Comparison of ENCODE assay signal across 1 cellular context in the genomic region with DNA sequence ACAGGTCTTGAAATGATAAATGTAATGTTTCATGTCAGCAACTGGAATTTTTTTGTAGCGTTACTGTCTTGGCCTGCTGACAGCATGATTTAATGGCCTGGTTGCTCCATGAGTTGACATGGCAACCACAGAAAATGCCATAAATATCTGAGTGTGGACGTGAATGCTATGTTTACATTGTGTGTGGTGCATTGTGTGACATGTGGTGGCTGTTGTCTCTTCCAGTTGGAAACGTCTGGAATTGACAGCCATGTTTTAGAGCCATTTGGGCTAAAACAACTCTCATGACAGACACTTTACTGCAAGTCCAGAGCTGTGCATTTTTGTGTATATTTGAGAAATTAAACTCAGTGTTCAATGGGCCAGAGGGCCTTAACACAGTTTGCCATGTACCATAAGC.
TF ChIP-seq lines count a peak whose summit lies in the region.

No MANE protein-coding gene starts in this region.

TF ChIP-seq in K562, 482 proteins besides CTCF, POLR2A, EP300 and RAD21 (continued from another document and continues in another):
- TF ChIP-seq, protein P1, sequence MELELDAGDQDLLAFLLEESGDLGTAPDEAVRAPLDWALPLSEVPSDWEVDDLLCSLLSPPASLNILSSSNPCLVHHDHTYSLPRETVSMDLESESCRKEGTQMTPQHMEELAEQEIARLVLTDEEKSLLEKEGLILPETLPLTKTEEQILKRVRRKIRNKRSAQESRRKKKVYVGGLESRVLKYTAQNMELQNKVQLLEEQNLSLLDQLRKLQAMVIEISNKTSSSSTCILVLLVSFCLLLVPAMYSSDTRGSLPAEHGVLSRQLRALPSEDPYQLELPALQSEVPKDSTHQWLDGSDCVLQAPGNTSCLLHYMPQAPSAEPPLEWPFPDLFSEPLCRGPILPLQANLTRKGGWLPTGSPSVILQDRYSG (tag; conservative IDR thresholded peaks at IDR 0.05; ENCODE audit: low read depth): peak; percentile 93
- TF ChIP-seq, protein P2, sequence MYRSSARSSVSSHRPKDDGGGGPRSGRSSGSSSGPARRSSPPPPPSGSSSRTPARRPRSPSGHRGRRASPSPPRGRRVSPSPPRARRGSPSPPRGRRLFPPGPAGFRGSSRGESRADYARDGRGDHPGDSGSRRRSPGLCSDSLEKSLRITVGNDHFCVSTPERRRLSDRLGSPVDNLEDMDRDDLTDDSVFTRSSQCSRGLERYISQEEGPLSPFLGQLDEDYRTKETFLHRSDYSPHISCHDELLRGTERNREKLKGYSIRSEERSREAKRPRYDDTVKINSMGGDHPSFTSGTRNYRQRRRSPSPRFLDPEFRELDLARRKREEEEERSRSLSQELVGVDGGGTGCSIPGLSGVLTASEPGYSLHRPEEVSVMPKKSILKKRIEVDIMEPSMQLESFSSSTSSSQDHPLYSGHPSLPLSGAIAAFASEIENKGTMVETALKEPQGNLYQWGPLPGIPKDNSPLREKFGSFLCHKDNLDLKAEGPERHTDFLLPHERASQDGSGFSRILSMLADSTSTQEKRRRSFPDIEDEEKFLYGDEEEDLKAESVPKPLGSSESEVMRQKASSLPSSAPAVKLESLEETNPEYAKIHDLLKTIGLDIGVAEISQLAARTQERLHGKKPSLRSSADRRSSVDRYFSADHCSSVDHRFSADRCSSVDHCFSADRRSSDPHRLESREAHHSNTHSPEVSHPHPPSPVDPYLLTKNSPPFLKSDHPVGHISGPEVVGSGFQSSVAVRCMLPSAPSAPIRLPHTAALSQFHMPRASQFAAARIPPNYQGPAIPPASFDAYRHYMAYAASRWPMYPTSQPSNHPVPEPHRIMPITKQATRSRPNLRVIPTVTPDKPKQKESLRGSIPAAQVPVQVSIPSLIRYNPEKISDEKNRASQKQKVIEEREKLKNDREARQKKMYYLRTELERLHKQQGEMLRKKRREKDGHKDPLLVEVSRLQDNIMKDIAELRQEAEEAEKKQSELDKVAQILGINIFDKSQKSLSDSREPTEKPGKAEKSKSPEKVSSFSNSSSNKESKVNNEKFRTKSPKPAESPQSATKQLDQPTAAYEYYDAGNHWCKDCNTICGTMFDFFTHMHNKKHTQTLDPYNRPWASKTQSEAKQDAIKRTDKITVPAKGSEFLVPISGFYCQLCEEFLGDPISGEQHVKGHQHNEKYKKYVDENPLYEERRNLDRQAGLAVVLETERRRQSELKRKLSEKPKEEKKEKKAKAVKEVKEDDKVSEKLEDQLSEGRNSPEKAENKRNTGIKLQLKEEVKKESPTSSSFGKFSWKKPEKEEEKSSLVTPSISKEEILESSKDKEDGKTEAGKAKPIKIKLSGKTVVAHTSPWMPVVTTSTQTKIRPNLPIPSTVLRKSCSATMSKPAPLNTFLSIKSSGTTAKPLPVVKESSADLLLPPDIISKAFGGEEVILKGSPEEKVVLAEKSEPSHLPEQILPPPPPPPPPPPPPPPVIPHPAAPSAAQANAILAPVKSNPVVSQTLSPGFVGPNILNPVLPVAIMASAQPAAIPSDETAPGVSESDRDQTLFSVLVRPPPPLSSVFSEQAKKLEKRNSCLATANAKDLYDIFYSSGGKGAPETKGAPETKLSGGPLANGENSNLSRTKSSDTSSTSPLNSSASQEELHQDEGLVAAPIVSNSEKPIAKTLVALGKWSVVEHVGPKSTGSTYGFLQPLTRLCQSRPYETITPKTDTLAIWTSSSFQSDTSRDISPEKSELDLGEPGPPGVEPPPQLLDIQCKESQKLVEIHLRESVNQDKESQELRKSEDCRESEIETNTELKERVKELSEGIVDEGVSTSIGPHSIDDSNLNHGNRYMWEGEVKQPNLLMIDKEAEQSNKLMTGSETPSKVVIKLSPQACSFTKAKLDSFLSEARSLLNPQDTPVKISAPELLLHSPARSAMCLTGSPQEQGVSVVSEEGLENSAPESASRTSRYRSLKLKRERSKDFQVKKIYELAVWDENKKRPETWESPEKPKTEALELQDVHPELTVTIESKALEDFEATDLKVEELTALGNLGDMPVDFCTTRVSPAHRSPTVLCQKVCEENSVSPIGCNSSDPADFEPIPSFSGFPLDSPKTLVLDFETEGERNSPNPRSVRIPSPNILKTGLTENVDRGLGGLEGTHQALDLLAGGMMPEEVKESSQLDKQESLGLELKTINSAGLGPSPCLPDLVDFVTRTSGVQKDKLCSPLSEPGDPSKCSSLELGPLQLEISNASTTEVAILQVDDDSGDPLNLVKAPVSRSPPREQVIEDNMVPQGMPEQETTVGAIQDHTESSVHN (IDR thresholded peaks at IDR 0.05; ENCODE audit: borderline replicate concordance in 1 of 2, low read depth in 1 of 2): 0 out of 4 replicates have a peak, but pooled peaks of 1 of the 2 experiments have one; percentile 14
- TF ChIP-seq, protein P3, sequence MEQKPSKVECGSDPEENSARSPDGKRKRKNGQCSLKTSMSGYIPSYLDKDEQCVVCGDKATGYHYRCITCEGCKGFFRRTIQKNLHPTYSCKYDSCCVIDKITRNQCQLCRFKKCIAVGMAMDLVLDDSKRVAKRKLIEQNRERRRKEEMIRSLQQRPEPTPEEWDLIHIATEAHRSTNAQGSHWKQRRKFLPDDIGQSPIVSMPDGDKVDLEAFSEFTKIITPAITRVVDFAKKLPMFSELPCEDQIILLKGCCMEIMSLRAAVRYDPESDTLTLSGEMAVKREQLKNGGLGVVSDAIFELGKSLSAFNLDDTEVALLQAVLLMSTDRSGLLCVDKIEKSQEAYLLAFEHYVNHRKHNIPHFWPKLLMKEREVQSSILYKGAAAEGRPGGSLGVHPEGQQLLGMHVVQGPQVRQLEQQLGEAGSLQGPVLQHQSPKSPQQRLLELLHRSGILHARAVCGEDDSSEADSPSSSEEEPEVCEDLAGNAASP (IDR thresholded peaks at IDR 0.05): no peak
- TF ChIP-seq, protein P4, sequence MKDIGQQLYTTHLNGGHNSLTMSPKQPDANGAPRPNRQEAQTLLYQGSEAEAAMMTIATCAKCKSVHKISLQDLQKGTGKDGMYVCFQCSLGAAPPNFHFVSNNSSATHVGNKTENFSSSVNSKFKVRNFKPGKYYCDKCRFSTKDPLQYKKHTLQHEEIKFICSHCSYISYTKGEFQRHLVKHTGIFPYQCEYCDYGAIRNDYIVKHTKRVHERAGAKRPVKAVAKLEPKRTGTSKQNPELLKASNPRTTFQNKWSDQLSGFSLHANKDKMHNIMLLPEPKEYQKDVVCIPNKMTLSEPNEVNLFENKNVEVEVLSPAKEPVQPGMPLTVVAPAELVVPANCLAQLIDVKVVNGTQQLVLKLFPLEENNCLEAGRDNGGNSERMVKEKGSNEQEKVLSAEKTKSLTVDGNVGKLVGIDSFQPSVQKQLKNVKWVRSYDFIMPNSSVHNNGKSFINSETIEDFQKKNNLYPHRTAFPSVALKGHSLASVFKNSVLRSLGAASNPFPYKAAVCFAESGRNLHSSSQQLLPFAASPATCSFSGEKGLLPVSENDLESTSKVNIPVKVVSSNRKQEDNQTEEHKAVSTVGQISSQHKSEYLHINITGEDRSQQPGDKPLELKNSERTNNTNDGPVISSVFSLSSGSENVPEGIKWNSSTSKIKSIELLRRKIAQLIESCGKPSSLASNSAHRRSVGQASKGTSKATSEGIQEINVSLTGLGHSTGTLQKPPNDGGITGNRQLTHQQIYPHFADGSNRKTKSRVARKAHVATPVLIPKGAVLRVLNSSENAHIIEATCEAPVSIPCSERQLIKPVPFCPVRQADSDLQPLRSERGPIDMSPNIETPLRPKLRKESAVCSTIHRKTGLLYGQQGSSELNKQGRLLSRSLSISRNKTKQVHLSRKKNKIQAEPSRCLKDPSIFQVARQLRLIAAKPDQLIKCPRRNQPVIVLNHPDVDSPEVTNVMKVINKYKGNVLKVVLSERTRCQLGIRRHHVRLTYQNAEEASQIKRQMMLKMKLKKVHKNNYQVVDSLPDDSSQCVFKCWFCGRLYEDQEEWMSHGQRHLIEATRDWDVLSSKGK (CRISPR knock-in tag; IDR thresholded peaks at IDR 0.05): no peak
- TF ChIP-seq POLR2H (tag; IDR thresholded peaks at IDR 0.05; ENCODE audit: low read depth) (0 out of 2 replicates have a peak, but pooled peaks have one; percentile 20), ZNF507 (tag; conservative IDR thresholded peaks at IDR 0.05) (no peak), ZNF12 (CRISPR knock-in tag; IDR thresholded peaks at IDR 0.05) (no peak), GATAD2A (IDR thresholded peaks at IDR 0.05) (no peak), PTTG1 (tag; IDR thresholded peaks at IDR 0.05; ENCODE audit: low read depth) (peak; percentile 65; the same call in 1 of the 2 replicates), MTA2 (IDR thresholded peaks at IDR 0.05; ENCODE audit: low read depth) (no peak), SP2 (IDR thresholded peaks at IDR 0.05; ENCODE audit: extremely low read depth, low read depth, low read length, poor library complexity, severe bottlenecking) (no peak), MIER1 (IDR thresholded peaks at IDR 0.05; ENCODE audit: low read depth) (no peak), MTF1 (CRISPR knock-in tag; IDR thresholded peaks at IDR 0.05; ENCODE audit: borderline replicate concordance) (no peak), SMARCE1 (IDR thresholded peaks at IDR 0.05) (no peak), ZNF583 (CRISPR knock-in tag; IDR thresholded peaks at IDR 0.05) (peak; percentile 81), ZNF324 (CRISPR knock-in tag; IDR thresholded peaks at IDR 0.05) (peak; percentile 57; the same call in 1 of the 2 replicates), HNRNPK (IDR thresholded peaks at IDR 0.05; ENCODE audit: low read depth, low read length, poor library complexity, severe bottlenecking) (no peak)
- TF ChIP-seq, protein P5, sequence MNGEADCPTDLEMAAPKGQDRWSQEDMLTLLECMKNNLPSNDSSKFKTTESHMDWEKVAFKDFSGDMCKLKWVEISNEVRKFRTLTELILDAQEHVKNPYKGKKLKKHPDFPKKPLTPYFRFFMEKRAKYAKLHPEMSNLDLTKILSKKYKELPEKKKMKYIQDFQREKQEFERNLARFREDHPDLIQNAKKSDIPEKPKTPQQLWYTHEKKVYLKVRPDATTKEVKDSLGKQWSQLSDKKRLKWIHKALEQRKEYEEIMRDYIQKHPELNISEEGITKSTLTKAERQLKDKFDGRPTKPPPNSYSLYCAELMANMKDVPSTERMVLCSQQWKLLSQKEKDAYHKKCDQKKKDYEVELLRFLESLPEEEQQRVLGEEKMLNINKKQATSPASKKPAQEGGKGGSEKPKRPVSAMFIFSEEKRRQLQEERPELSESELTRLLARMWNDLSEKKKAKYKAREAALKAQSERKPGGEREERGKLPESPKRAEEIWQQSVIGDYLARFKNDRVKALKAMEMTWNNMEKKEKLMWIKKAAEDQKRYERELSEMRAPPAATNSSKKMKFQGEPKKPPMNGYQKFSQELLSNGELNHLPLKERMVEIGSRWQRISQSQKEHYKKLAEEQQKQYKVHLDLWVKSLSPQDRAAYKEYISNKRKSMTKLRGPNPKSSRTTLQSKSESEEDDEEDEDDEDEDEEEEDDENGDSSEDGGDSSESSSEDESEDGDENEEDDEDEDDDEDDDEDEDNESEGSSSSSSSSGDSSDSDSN (IDR thresholded peaks at IDR 0.05; ENCODE audit: borderline replicate concordance in 1 of 2, low read depth in 2 of 2, low read length in 2 of 2): no peak
- TF ChIP-seq, protein P6, sequence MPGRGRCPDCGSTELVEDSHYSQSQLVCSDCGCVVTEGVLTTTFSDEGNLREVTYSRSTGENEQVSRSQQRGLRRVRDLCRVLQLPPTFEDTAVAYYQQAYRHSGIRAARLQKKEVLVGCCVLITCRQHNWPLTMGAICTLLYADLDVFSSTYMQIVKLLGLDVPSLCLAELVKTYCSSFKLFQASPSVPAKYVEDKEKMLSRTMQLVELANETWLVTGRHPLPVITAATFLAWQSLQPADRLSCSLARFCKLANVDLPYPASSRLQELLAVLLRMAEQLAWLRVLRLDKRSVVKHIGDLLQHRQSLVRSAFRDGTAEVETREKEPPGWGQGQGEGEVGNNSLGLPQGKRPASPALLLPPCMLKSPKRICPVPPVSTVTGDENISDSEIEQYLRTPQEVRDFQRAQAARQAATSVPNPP (IDR thresholded peaks at IDR 0.05; ENCODE audit: borderline replicate concordance, insufficient read depth, insufficient read length): no peak
- TF ChIP-seq, protein P7, sequence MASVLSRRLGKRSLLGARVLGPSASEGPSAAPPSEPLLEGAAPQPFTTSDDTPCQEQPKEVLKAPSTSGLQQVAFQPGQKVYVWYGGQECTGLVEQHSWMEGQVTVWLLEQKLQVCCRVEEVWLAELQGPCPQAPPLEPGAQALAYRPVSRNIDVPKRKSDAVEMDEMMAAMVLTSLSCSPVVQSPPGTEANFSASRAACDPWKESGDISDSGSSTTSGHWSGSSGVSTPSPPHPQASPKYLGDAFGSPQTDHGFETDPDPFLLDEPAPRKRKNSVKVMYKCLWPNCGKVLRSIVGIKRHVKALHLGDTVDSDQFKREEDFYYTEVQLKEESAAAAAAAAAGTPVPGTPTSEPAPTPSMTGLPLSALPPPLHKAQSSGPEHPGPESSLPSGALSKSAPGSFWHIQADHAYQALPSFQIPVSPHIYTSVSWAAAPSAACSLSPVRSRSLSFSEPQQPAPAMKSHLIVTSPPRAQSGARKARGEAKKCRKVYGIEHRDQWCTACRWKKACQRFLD (CRISPR knock-in tag; IDR thresholded peaks at IDR 0.05): peak; percentile 86
- TF ChIP-seq, protein P8, sequence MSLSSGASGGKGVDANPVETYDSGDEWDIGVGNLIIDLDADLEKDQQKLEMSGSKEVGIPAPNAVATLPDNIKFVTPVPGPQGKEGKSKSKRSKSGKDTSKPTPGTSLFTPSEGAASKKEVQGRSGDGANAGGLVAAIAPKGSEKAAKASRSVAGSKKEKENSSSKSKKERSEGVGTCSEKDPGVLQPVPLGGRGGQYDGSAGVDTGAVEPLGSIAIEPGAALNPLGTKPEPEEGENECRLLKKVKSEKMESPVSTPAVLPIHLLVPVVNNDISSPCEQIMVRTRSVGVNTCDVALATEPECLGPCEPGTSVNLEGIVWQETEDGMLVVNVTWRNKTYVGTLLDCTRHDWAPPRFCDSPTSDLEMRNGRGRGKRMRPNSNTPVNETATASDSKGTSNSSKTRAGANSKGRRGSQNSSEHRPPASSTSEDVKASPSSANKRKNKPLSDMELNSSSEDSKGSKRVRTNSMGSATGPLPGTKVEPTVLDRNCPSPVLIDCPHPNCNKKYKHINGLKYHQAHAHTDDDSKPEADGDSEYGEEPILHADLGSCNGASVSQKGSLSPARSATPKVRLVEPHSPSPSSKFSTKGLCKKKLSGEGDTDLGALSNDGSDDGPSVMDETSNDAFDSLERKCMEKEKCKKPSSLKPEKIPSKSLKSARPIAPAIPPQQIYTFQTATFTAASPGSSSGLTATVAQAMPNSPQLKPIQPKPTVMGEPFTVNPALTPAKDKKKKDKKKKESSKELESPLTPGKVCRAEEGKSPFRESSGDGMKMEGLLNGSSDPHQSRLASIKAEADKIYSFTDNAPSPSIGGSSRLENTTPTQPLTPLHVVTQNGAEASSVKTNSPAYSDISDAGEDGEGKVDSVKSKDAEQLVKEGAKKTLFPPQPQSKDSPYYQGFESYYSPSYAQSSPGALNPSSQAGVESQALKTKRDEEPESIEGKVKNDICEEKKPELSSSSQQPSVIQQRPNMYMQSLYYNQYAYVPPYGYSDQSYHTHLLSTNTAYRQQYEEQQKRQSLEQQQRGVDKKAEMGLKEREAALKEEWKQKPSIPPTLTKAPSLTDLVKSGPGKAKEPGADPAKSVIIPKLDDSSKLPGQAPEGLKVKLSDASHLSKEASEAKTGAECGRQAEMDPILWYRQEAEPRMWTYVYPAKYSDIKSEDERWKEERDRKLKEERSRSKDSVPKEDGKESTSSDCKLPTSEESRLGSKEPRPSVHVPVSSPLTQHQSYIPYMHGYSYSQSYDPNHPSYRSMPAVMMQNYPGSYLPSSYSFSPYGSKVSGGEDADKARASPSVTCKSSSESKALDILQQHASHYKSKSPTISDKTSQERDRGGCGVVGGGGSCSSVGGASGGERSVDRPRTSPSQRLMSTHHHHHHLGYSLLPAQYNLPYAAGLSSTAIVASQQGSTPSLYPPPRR (CRISPR knock-in tag; IDR thresholded peaks at IDR 0.05; ENCODE audit: borderline replicate concordance): no peak
- TF ChIP-seq, protein P9, sequence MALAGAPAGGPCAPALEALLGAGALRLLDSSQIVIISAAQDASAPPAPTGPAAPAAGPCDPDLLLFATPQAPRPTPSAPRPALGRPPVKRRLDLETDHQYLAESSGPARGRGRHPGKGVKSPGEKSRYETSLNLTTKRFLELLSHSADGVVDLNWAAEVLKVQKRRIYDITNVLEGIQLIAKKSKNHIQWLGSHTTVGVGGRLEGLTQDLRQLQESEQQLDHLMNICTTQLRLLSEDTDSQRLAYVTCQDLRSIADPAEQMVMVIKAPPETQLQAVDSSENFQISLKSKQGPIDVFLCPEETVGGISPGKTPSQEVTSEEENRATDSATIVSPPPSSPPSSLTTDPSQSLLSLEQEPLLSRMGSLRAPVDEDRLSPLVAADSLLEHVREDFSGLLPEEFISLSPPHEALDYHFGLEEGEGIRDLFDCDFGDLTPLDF (CRISPR knock-in tag; IDR thresholded peaks at IDR 0.05): no peak
